In genomic region chr11:46100670-46101069, GRCh38 we compare ENCODE assay signal across 1 cellular context.
TF ChIP-seq lines count a peak whose summit lies in the region.

No MANE protein-coding gene starts in this region.

TF ChIP-seq in SK-N-SH treated with all-trans-retinoic acid at 6 μM for 48 hours, 23 proteins besides CTCF, POLR2A, EP300 and RAD21 (continued from another document):
- TF ChIP-seq CSRNP3 (CRISPR knock-in tag; IDR thresholded peaks at IDR 0.05) (no peak), ZFP30 (CRISPR knock-in tag; IDR thresholded peaks at IDR 0.05) (no peak), ZNF565 (CRISPR knock-in tag; conservative IDR thresholded peaks at IDR 0.05; ENCODE audit: low read depth) (no peak)
